Comparison of ENCODE assay signal across 8 cellular contexts in genomic region chr11:116835042-116835772, GRCh38. TPM values are rescaled to one million over a fixed set of nuclear protein-coding genes. Genes with fewer than 3 reads are reported as not detected.
DNase-seq lines count a peak whose midpoint lies in the region; ATAC-seq and TF ChIP-seq lines count a peak whose summit lies in the region.

No MANE protein-coding gene starts in this region.

- H3K79me2 ChIP-seq in OCI-LY1 (ENCODE audit: insufficient read depth, low read length): no peaks in the 10 kb centered on the region

- no peaks in the 10 kb centered on the region for H3K9me3 ChIP-seq in BE2C
- no peaks in the 10 kb centered on the region for H3K9me3 ChIP-seq in OCI-LY1 (ENCODE audit: low read length)
- no peaks in the 10 kb centered on the region for H3K9me3 ChIP-seq in endodermal cell (ENCODE audit: control insufficient read depth, low read length)
- H3K9me3 ChIP-seq in neuronal stem cell (replicated peaks in 1 of 2; ENCODE audit: control insufficient read depth in 2 of 2, insufficient read depth in 1 of 2, low read depth in 1 of 2, low read length in 2 of 2): no peaks in the 10 kb centered on the region

- no peak overlapping the region for H2BK12ac ChIP-seq in neuronal stem cell (ENCODE audit: low read length)

- H4K8ac ChIP-seq in neuronal stem cell (ENCODE audit: low read depth, low read length): peak overlapping the region; percentile 19

- H2AFZ ChIP-seq in OCI-LY1 (ENCODE audit: low read length): no peak overlapping the region
- peak overlapping the region; percentile 73 for H2AFZ ChIP-seq in neuronal stem cell (ENCODE audit: low read length)

- no peak overlapping the region for H2BK5ac ChIP-seq in neuronal stem cell (ENCODE audit: low read length)

- DNase-seq in BE2C: no peak
- peak; percentile 71 for DNase-seq in endodermal cell
- no peak for DNase-seq in neuronal stem cell (ENCODE audit: low spot score)
- no peak for DNase-seq in NCI-H1105 (lab: John Stamatoyannopoulos, UW)

- H3K23ac ChIP-seq in neuronal stem cell (ENCODE audit: low read depth, low read length, poor library complexity): peak overlapping the region; percentile 48

- peak overlapping the region; percentile 94 for H3K18ac ChIP-seq in neuronal stem cell (ENCODE audit: low read length)

- H3K27ac Mint-ChIP-seq in endodermal cell: no peak overlapping the region

- peaks cover 11% of the 10 kb centered on the region for H3K9me3 Mint-ChIP-seq in endodermal cell

- no peak overlapping the region for H3K4ac ChIP-seq in neuronal stem cell (ENCODE audit: low read length)

- H3K79me1 ChIP-seq in neuronal stem cell (ENCODE audit: low read depth, low read length): no peaks in the 10 kb centered on the region

- no peak overlapping the region for H3K14ac ChIP-seq in neuronal stem cell (ENCODE audit: low read length)

- H3K36me3 ChIP-seq in BE2C (no peaks in the 10 kb centered on the region), OCI-LY1 (ENCODE audit: insufficient read depth, low read length) (no peaks in the 10 kb centered on the region), endodermal cell (ENCODE audit: control insufficient read depth, insufficient read depth, low read length) (no peaks in the 10 kb centered on the region), neuronal stem cell (replicated peaks in 1 of 2; ENCODE audit: control insufficient read depth in 2 of 2, insufficient read depth in 2 of 2, low read length in 2 of 2) (no peaks in the 10 kb centered on the region)

- no peak overlapping the region for H4K91ac ChIP-seq in neuronal stem cell (ENCODE audit: low read depth, low read length, poor library complexity)

- H3K36me3 Mint-ChIP-seq in endodermal cell (ENCODE audit: low read depth): peaks cover 2% of the 10 kb centered on the region

- H3K4me1 Mint-ChIP-seq in endodermal cell: peaks cover 34% of the 10 kb centered on the region

- H2BK120ac ChIP-seq in neuronal stem cell (ENCODE audit: low read depth, low read length): peak overlapping the region; percentile 52

- H3K9ac ChIP-seq in OCI-LY1 (ENCODE audit: low read length): peak overlapping the region; percentile 36; the same call in 1 of the 2 replicates
- H3K9ac ChIP-seq in endodermal cell (ENCODE audit: extremely low read depth, low read length, poor library complexity, severe bottlenecking): no peak overlapping the region
- peak overlapping the region; percentile 64 for H3K9ac ChIP-seq in neuronal stem cell (ENCODE audit: low read depth, low read length, poor library complexity)

- H3K27me3 ChIP-seq in BE2C (no peaks in the 10 kb centered on the region), OCI-LY1 (ENCODE audit: insufficient read depth, low read length) (no peaks in the 10 kb centered on the region), endodermal cell (ENCODE audit: control insufficient read depth, insufficient read depth, low read length, poor library complexity, severe bottlenecking) (no peaks in the 10 kb centered on the region), neuronal stem cell (ENCODE audit: control insufficient read depth in 3 of 3, insufficient read depth in 3 of 3, low read depth in 1 of 3, low read length in 3 of 3) (peaks cover 0 to 10% (median 0%) of the 10 kb centered on the region in 3 experiments)

- H3K4me3 Mint-ChIP-seq in endodermal cell: peak overlapping the region; percentile 52

- peak overlapping the region; percentile 80 for H2BK15ac ChIP-seq in neuronal stem cell (ENCODE audit: low read length)

- H3K27ac ChIP-seq in OCI-LY1 (ENCODE audit: low read depth, low read length, poor library complexity, severe bottlenecking): no peak overlapping the region
- no peak overlapping the region for H3K27ac ChIP-seq in endodermal cell (ENCODE audit: low read depth, low read length)
- H3K27ac ChIP-seq in neuronal stem cell (replicated peaks; ENCODE audit: low read length): no peak overlapping the region

- peak overlapping the region; percentile 40 for H3K4me3 ChIP-seq in BE2C (ENCODE audit: low read depth, low read length)
- H3K4me3 ChIP-seq in OCI-LY1 (ENCODE audit: low read depth, low read length, poor library complexity, severe bottlenecking): peak overlapping the region; percentile 51
- H3K4me3 ChIP-seq in endodermal cell (ENCODE audit: low read length): peak overlapping the region; percentile 56
- peak overlapping the region; percentile 13 to 77 for H3K4me3 ChIP-seq in neuronal stem cell (ENCODE audit: low read length in 2 of 2)

- H3F3A ChIP-seq in OCI-LY1 (ENCODE audit: insufficient read depth, low read length): no peaks in the 10 kb centered on the region

- TF ChIP-seq CTCF in BE2C (IDR thresholded peaks at IDR 0.05; ENCODE audit: low read depth, low read length) (no peak), OCI-LY1 (IDR thresholded peaks at IDR 0.05; ENCODE audit: low read length) (no peak), endodermal cell (conservative IDR thresholded peaks at IDR 0.05) (no peak)

- peaks cover 4% of the 10 kb centered on the region; the same call in 1 of the 2 replicates for H3K4me1 ChIP-seq in BE2C
- H3K4me1 ChIP-seq in OCI-LY1 (ENCODE audit: insufficient read depth, low read length, severe bottlenecking): peaks cover 8% of the 10 kb centered on the region
- H3K4me1 ChIP-seq in endodermal cell (ENCODE audit: control insufficient read depth, insufficient read depth, low read length): peaks cover 24% of the 10 kb centered on the region
- H3K4me1 ChIP-seq in neuronal stem cell (ENCODE audit: control insufficient read depth in 2 of 2, insufficient read depth in 1 of 2, low read depth in 1 of 2, low read length in 2 of 2): peaks cover 9 to 19% of the 10 kb centered on the region in 2 donors

- peaks cover 13% of the 10 kb centered on the region for H3K27me3 Mint-ChIP-seq in endodermal cell (ENCODE audit: insufficient read depth)

- ATAC-seq in GM19455 (IDR thresholded peaks at IDR 0.05; ENCODE audit: unreplicated experiment) (peak; percentile 9), GM19324 (IDR thresholded peaks at IDR 0.05; ENCODE audit: low FRiP score, unreplicated experiment) (no peak), HG03439 (IDR thresholded peaks at IDR 0.05; ENCODE audit: unreplicated experiment) (no peak)

- H3K9me2 ChIP-seq in OCI-LY1 (ENCODE audit: low read depth, low read length): no peaks in the 10 kb centered on the region

- H4K20me1 ChIP-seq in OCI-LY1 (ENCODE audit: insufficient read depth, low read length): no peaks in the 10 kb centered on the region

- peak overlapping the region; percentile 97 for H2AK5ac ChIP-seq in neuronal stem cell (ENCODE audit: low read depth, low read length)

- WGBS in endodermal cell (ENCODE audit: insufficient coverage in 1 of 2, insufficient read length in 1 of 2), 2 experiments: 75 to 88% methylated on average over 13 to 28 of the region's 28 CpGs
- no CpG with 5 or more reads among the region's 28 CpGs for WGBS in neuronal stem cell (ENCODE audit: extremely low coverage in 2 of 2, insufficient read length in 2 of 2, insufficient replicate concordance in 1 of 2), 2 donors

- peak overlapping the region; percentile 66 for H3K4me2 ChIP-seq in OCI-LY1 (ENCODE audit: low read length)
- H3K4me2 ChIP-seq in neuronal stem cell (ENCODE audit: insufficient read depth, low read length, poor library complexity, severe bottlenecking): peak overlapping the region; percentile 82

RNA-seq across cellular contexts. Expression of gene APOA1, which starts 2.2 kb away (rescaled TPM):
- polyA plus RNA-seq in BE2C (2012; ENCODE audit: insufficient read depth, insufficient read length, low read depth): 1.1 TPM
- total RNA-seq in endodermal cell: 100 to 1,000 TPM in 1 of 2 donors, 10 to 100 TPM in 1; 91.8 to 120 TPM
- 75.6 TPM for polyA plus RNA-seq in endodermal cell (2013, experiment 1 of 2)
- polyA plus RNA-seq in endodermal cell (2013, experiment 2 of 2): 63.3 TPM
- polyA plus RNA-seq in neuronal stem cell (2013, experiment 1 of 2): 0.29 TPM
- 0.46 TPM for polyA plus RNA-seq in neuronal stem cell (2013, experiment 2 of 2)

RNA-seq across cellular contexts. Expression of gene APOC3, which starts 5.5 kb away (rescaled TPM):
- polyA plus RNA-seq in BE2C (2012; ENCODE audit: insufficient read depth, insufficient read length, low read depth): 1.3 TPM
- total RNA-seq in endodermal cell: not detected
- polyA plus RNA-seq in endodermal cell (2013, experiment 1 of 2): not detected
- polyA plus RNA-seq in endodermal cell (2013, experiment 2 of 2): not detected
- not detected for polyA plus RNA-seq in neuronal stem cell (2013, experiment 1 of 2)
- not detected for polyA plus RNA-seq in neuronal stem cell (2013, experiment 2 of 2)

RNA-seq across cellular contexts. Expression of gene APOA4, which starts 12.1 kb away (rescaled TPM):
- polyA plus RNA-seq in BE2C (2012; ENCODE audit: insufficient read depth, insufficient read length, low read depth): not detected
- total RNA-seq in endodermal cell: under 1 TPM; 0.35 to 0.38 TPM
- 0.64 TPM for polyA plus RNA-seq in endodermal cell (2013, experiment 1 of 2)
- polyA plus RNA-seq in endodermal cell (2013, experiment 2 of 2): 0.62 TPM
- not detected for polyA plus RNA-seq in neuronal stem cell (2013, experiment 1 of 2)
- polyA plus RNA-seq in neuronal stem cell (2013, experiment 2 of 2): not detected

RNA-seq across cellular contexts. Expression of gene APOA5, which starts 43.5 kb away (rescaled TPM):
- 0.31 TPM for polyA plus RNA-seq in BE2C (2012; ENCODE audit: insufficient read depth, insufficient read length, low read depth)
- not detected for total RNA-seq in endodermal cell
- polyA plus RNA-seq in endodermal cell (2013, experiment 1 of 2): not detected
- not detected for polyA plus RNA-seq in endodermal cell (2013, experiment 2 of 2)
- polyA plus RNA-seq in neuronal stem cell (2013, experiment 1 of 2): 0.03 TPM
- polyA plus RNA-seq in neuronal stem cell (2013, experiment 2 of 2): not detected

RNA-seq across cellular contexts. Expression of gene ZPR1, which starts 47.4 kb away (rescaled TPM):
- 95.7 TPM for polyA plus RNA-seq in BE2C (2012; ENCODE audit: insufficient read depth, insufficient read length, low read depth)
- 10 to 100 TPM; 59.2 to 63.4 TPM for total RNA-seq in endodermal cell
- 59.6 TPM for polyA plus RNA-seq in endodermal cell (2013, experiment 1 of 2)
- 49.6 TPM for polyA plus RNA-seq in endodermal cell (2013, experiment 2 of 2)
- 20.9 TPM for polyA plus RNA-seq in neuronal stem cell (2013, experiment 1 of 2)
- polyA plus RNA-seq in neuronal stem cell (2013, experiment 2 of 2): 21.9 TPM
